ENCODE assay signal across 6 cellular contexts in the genomic region with DNA sequence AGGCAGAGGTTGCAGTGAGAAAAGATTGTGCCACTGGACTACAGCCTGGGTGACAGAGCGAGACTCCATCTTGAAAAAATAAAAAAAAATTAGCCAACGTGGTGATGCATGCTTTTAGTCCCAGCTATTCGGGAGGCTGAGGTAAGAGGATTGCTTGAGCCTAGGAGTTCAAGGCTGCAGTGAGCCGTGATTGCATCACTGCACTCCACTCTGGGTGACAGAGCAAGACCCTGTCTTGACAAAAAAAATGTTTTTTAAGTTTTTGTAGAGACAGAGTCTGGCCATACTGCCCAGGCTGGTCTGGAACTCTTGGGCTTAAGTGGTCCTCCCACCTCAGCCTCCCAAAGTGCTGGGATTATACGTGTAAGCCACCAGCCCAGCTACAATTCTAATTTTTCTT.
"Had no signal": no experiment of that assay in that cellular context is flagged by ENCODE, and none has a peak within 500 bp of the region (broad histone marks: within the 10 kb centered on the region; RNA-seq: fewer than 3 reads in every experiment).

No MANE protein-coding gene starts in this region.

- H3K27ac ChIP-seq: HL-60, KMS-11 had no signal

- FAIRE-seq: HTR-8/SVneo had no signal

- H3K9ac ChIP-seq: KMS-11 had no signal

- H3K4me2 ChIP-seq: KMS-11 had no signal

- DNase-seq: IMR-90, KBM-7, KG1 had no signal
